10 cellular contexts compared by ENCODE assay signal in the genomic region with DNA sequence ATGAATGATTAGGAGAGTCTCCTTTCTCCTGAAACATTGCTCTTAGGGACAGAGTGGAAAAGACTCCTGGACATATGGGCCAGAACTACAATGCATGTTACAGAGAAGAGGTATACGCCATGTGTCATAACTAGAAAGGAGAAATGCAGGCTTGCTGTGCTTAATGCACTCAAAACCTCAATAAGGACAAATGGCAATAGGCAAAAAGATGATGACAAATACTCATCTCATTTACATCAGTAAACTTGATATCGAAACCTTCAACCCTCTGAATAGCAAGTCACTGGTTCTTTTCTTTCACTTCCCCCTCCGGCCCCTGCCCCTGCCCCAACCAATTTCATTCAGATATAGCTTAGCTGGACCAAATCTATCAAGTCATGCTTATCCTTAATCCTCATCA. TPM values are rescaled to one million over a fixed set of nuclear protein-coding genes. Genes with fewer than 3 reads are reported as not detected.
DNase-seq lines count a peak whose midpoint lies in the region; ATAC-seq and TF ChIP-seq lines count a peak whose summit lies in the region.
"Had no signal": no experiment of that assay in that cellular context is flagged by ENCODE, and none has a peak within 500 bp of the region (broad histone marks: within the 10 kb centered on the region; RNA-seq: fewer than 3 reads in every experiment).

No MANE protein-coding gene starts in this region.

- no peak for TF ChIP-seq POLR2A in vagina (IDR thresholded peaks at IDR 0.05)

- peaks cover 19% of the 10 kb centered on the region for H3K4me1 ChIP-seq in vagina

- H3K36me3 ChIP-seq in GM06990 (ENCODE audit: control insufficient read depth, insufficient read depth, low read length), result no peaks in the 10 kb centered on the region
- no peaks in the 10 kb centered on the region for H3K36me3 ChIP-seq in vagina

- H3K27me3 ChIP-seq in GM06990 (replicated peaks; ENCODE audit: control insufficient read depth, insufficient read depth, low read length), result peaks cover 4% of the 10 kb centered on the region
- H3K27me3 ChIP-seq in vagina, result peaks cover 4% of the 10 kb centered on the region

- TF ChIP-seq CTCF in GM06990 (IDR thresholded peaks at IDR 0.05; ENCODE audit: insufficient read depth, low read length, poor library complexity, severe bottlenecking), result no peak
- TF ChIP-seq CTCF in vagina (IDR thresholded peaks at IDR 0.05), result no peak

- H3K4me3 ChIP-seq in GM06990 (replicated peaks; ENCODE audit: low read depth, low read length) (no peak overlapping the region; the same call in 1 of the 2 replicates), vagina (no peak overlapping the region)

- no peaks in the 10 kb centered on the region for H3K9me3 ChIP-seq in vagina

- ATAC-seq in HG02763 (IDR thresholded peaks at IDR 0.05; ENCODE audit: unreplicated experiment) (peak; percentile 83), HG03521 (IDR thresholded peaks at IDR 0.05; ENCODE audit: unreplicated experiment) (peak; percentile 80)

- no peak overlapping the region for H3K27ac ChIP-seq in vagina

- intact Hi-C loops in vagina (cut with DNase I), result no loop called here

- DNase-seq in GM06990 (ENCODE audit: extremely low read depth, insufficient read length), result peak; percentile 62
- peak; percentile 61 for DNase-seq in GM19240 (ENCODE audit: insufficient read length, low spot score)
- no peak for DNase-seq in iPS-NIHi7 (ENCODE audit: extremely low spot score)
- DNase-seq in NCI-H524 treated with DMSO at 0.1 percent for 48 hours (lab: John Stamatoyannopoulos, UW), result no peak
- DNase-seq in vagina (ENCODE audit: extremely low spot score in 2 of 2), result no peak
- no peak for DNase-seq in NCI-H510A treated with DMSO at 0.1 percent for 48 hours (lab: John Stamatoyannopoulos, UW)
- DNase-seq: activated gamma-delta T cell treated with Interleukin-2 at 50 U/mL for 16 hours, cortex of kidney had no signal

RNA-seq across cellular contexts. Expression of a gene that starts 1.9 kb away (rescaled TPM):
- 0.25 TPM for total RNA-seq in vagina

Comparison
In these comparisons a context has a peak if more than half of its experiments do, and no peak if none do; other contexts are left out.
1. DNase-seq: peak in GM06990 (single experiment) and GM19240 (single experiment); none in iPS-NIHi7 (single experiment), NCI-H524 treated with DMSO at 0.1 percent for 48 hours (single experiment), vagina (0 of 2) and NCI-H510A treated with DMSO at 0.1 percent for 48 hours (single experiment).